In genomic region chr15:31329640-31330010, GRCh38 we compare ENCODE assay signal across 8 cellular contexts. TPM values are rescaled to one million over a fixed set of nuclear protein-coding genes. Genes with fewer than 3 reads are reported as not detected.
DNase-seq lines count a peak whose midpoint lies in the region; ATAC-seq lines count a peak whose summit lies in the region.

No MANE protein-coding gene starts in this region.

- peaks cover 70% of the 10 kb centered on the region in 2 donors for H3K4me1 Mint-ChIP-seq in immature natural killer cell

- peak; percentile 13 for DNase-seq in NCI-H2107 treated with DMSO at 0.1 percent for 48 hours (lab: John Stamatoyannopoulos, UW; ENCODE audit: unreplicated experiment)
- no peak for DNase-seq in NCI-H2107 (lab: John Stamatoyannopoulos, UW)
- DNase-seq in activated naive CD4-positive, alpha-beta T cell treated with anti-CD3 and anti-CD28 coated beads, Interleukin-2, amount 50 U/mL, for 72 hours (ENCODE audit: low spot score in 2 of 2), result no peak
- no peak for DNase-seq in immature natural killer cell
- DNase-seq in substantia nigra (lab: John Stamatoyannopoulos, UW), result no peak
- no peak for DNase-seq in NCI-H82 treated with DMSO at 0.1 percent for 48 hours (lab: John Stamatoyannopoulos, UW; ENCODE audit: unreplicated experiment)
- DNase-seq in LoVo (ENCODE audit: low spot score), result no peak
- no peak for DNase-seq in dermis blood vessel endothelial cell

- ATAC-seq in activated naive CD4-positive, alpha-beta T cell treated with anti-CD3 and anti-CD28 coated beads, Interleukin-2, amount 50 U/mL, for 72 hours, result no peak

- no peaks in the 10 kb centered on the region for H3K9me3 Mint-ChIP-seq in activated naive CD4-positive, alpha-beta T cell treated with anti-CD3 and anti-CD28 coated beads, Interleukin-2, amount 50 U/mL, for 72 hours
- H3K9me3 Mint-ChIP-seq in immature natural killer cell, result no peaks in the 10 kb centered on the region

- peak overlapping the region; percentile 94 to 98 (median 97) for H3K4me3 Mint-ChIP-seq in immature natural killer cell

- H3K27me3 Mint-ChIP-seq in immature natural killer cell (ENCODE audit: low read depth in 3 of 3), result peaks cover 18 to 48% (median 21%) of the 10 kb centered on the region in 3 donors

- H3K27ac ChIP-seq in substantia nigra (ENCODE audit: low read depth, low read length, poor library complexity, severe bottlenecking), result peak overlapping the region; percentile 92

- peak overlapping the region; percentile 89 to 92 for H3K27ac Mint-ChIP-seq in activated naive CD4-positive, alpha-beta T cell treated with anti-CD3 and anti-CD28 coated beads, Interleukin-2, amount 50 U/mL, for 72 hours
- H3K27ac Mint-ChIP-seq in immature natural killer cell, result peak overlapping the region; percentile 94 to 99 (median 96)

- H3K36me3 Mint-ChIP-seq in activated naive CD4-positive, alpha-beta T cell treated with anti-CD3 and anti-CD28 coated beads, Interleukin-2, amount 50 U/mL, for 72 hours, result peaks cover 18 to 24% of the 10 kb centered on the region in 2 donors
- H3K36me3 Mint-ChIP-seq in immature natural killer cell, result peaks cover 0 to 3% (median 0%) of the 10 kb centered on the region in 3 donors

RNA-seq across cellular contexts. Expression of gene KLF13, which starts 3.0 kb away (rescaled TPM):
- 100 to 1,000 TPM; 124 to 161 TPM for total RNA-seq in activated naive CD4-positive, alpha-beta T cell treated with anti-CD3 and anti-CD28 coated beads, Interleukin-2, amount 50 U/mL, for 72 hours
- polyA plus RNA-seq in immature natural killer cell, result 10 to 100 TPM; 24.7 to 89.9 (median 47.2) TPM
- 35.2 and 41.8 TPM in 2 replicates for total RNA-seq in dermis blood vessel endothelial cell
